In genomic region chr9:81686614-81687520, GRCh38 we compare ENCODE assay signal across 1 cellular context.
TF ChIP-seq lines count a peak whose summit lies in the region.

No MANE protein-coding gene starts in this region.

TF ChIP-seq in SK-N-SH, 30 proteins besides CTCF, POLR2A, EP300 and RAD21 (continued from another document):
- TF ChIP-seq ZBTB33 (IDR thresholded peaks at IDR 0.05; ENCODE audit: borderline replicate concordance, low read depth) (no peak), TCF12 (IDR thresholded peaks at IDR 0.05) (no peak), YY1 (IDR thresholded peaks at IDR 0.05; ENCODE audit: low read depth) (no peak), FOXM1 (IDR thresholded peaks at IDR 0.05; ENCODE audit: low read depth) (no peak), FOXJ3 (CRISPR knock-in tag; IDR thresholded peaks at IDR 0.05) (no peak; the same call in 1 of the 2 replicates), RCOR1 (IDR thresholded peaks at IDR 0.05; ENCODE audit: low read length) (peak; percentile 33; the same call in 1 of the 2 replicates), REST (IDR thresholded peaks at IDR 0.05; ENCODE audit: low read depth, low read length) (no peak), RFX5 (IDR thresholded peaks at IDR 0.05; ENCODE audit: low read length) (no peak), CHD2 (IDR thresholded peaks at IDR 0.05; ENCODE audit: low read length, partially characterized antibody) (peak; percentile 14), RXRA (IDR thresholded peaks at IDR 0.05; ENCODE audit: borderline replicate concordance, low read depth) (no peak)
TF ChIP-seq in SK-N-SH: peak in this region for 5.
